ENCODE assay signal across 8 cellular contexts in genomic region chr22:38697055-38697980, GRCh38. TPM values are rescaled to one million over a fixed set of nuclear protein-coding genes. Genes with fewer than 3 reads are reported as not detected.
A peak's percentile ranks its signal among the peaks of the same experiment; 100 is the strongest.
DNase-seq lines count a peak whose midpoint lies in the region; ATAC-seq, FAIRE-seq and TF ChIP-seq lines count a peak whose summit lies in the region.

No MANE protein-coding gene starts in this region.

- TF ChIP-seq POLR2A in erythroblast (IDR thresholded peaks at IDR 0.05; ENCODE audit: low read length): peak; percentile 46

- WGBS in pancreas, 2 donors: 27 to 35% methylated on average over 10 of the region's 10 CpGs

- no peak overlapping the region for H2AFZ ChIP-seq in DND-41 (ENCODE audit: low read depth, low read length)

- peaks cover 54% of the 10 kb centered on the region for H3K4me1 ChIP-seq in DND-41 (ENCODE audit: insufficient read depth, low read length)
- H3K4me1 ChIP-seq in pancreas: peaks cover 32 to 39% (median 37%) of the 10 kb centered on the region in 3 donors

- H3K4me2 ChIP-seq in DND-41 (ENCODE audit: insufficient read depth, low read length): peak overlapping the region; percentile 90

- no peak for TF ChIP-seq CTCF in DND-41 (IDR thresholded peaks at IDR 0.05; ENCODE audit: borderline replicate concordance, extremely low read depth, low read length, poor library complexity, severe bottlenecking)
- no peak for TF ChIP-seq CTCF in pancreas (IDR thresholded peaks at IDR 0.05)

- peaks cover 18% of the 10 kb centered on the region; the same call in 1 of the 2 replicates for H4K20me1 ChIP-seq in DND-41 (ENCODE audit: insufficient read depth, low read length)

- intact Hi-C loops in pancreas (cut with DNase I): no loop called here

- FAIRE-seq in pancreas (lab: Jason Lieb, UNC): no peak

- H3K27me3 ChIP-seq in DND-41 (ENCODE audit: insufficient read depth, low read length, poor library complexity) (no peaks in the 10 kb centered on the region), pancreas (no peaks in the 10 kb centered on the region)

- H3K4me3 ChIP-seq in DND-41 (ENCODE audit: low read depth in 1 of 2, low read length in 2 of 2): peak overlapping the region in 1 of 2 experiments; percentile 80; a peak in 2 of 4 replicates
- H3K4me3 ChIP-seq in SK-N-MC: peak overlapping the region; percentile 98; the same call in 1 of the 2 replicates
- H3K4me3 ChIP-seq in pancreas: peak overlapping the region in 2 of 4 donors; percentile 4 to 6

- H3K36me3 ChIP-seq in DND-41 (ENCODE audit: insufficient read depth, low read length) (peaks cover 30% of the 10 kb centered on the region), SK-N-MC (ENCODE audit: insufficient read depth, low read length) (peaks cover 19% of the 10 kb centered on the region), pancreas (no peaks in the 10 kb centered on the region)

- no peak for DNase-seq in DND-41
- DNase-seq in SK-N-MC (ENCODE audit: low read depth, low spot score): no peak
- peak; percentile 87 to 93 for DNase-seq in erythroblast (lab: John Stamatoyannopoulos, UW)
- no peak for DNase-seq in pancreas
- DNase-seq in NCI-H2227 treated with DMSO at 0.1 percent for 48 hours (lab: John Stamatoyannopoulos, UW): no peak
- DNase-seq in activated gamma-delta T cell (lab: John Stamatoyannopoulos, UW): no peak

- no peak overlapping the region for H3K27ac ChIP-seq in DND-41 (ENCODE audit: low read length)
- peak overlapping the region; percentile 17; the same call in 1 of the 2 replicates for H3K27ac ChIP-seq in SK-N-MC
- peak overlapping the region in 3 of 4 donors; percentile 1 to 68 (median 58) for H3K27ac ChIP-seq in pancreas

- H3K9me3 ChIP-seq in DND-41 (ENCODE audit: insufficient read depth, low read length, severe bottlenecking): no peaks in the 10 kb centered on the region
- no peaks in the 10 kb centered on the region for H3K9me3 ChIP-seq in SK-N-MC (ENCODE audit: low read depth, low read length)
- H3K9me3 ChIP-seq in pancreas: no peaks in the 10 kb centered on the region

- H3K9ac ChIP-seq in DND-41 (ENCODE audit: low read depth, low read length): peak overlapping the region; percentile 10
- no peak overlapping the region for H3K9ac ChIP-seq in SK-N-MC (ENCODE audit: insufficient read length)

- peaks cover 85% of the 10 kb centered on the region for H3K79me2 ChIP-seq in DND-41 (ENCODE audit: insufficient read depth, low read length)

- ATAC-seq in DND-41 (ENCODE audit: insufficient read depth, low read depth): no peak
- peak in 1 of 4 donors; percentile 17 for ATAC-seq in pancreas
- no peak for ATAC-seq in GM18907 (IDR thresholded peaks at IDR 0.05; ENCODE audit: unreplicated experiment)
- no peak for ATAC-seq in HG03095 (IDR thresholded peaks at IDR 0.05; ENCODE audit: unreplicated experiment)

RNA-seq across cellular contexts. Expression of gene JOSD1, which starts 3.4 kb away (rescaled TPM):
- 10 to 100 TPM; 16.6 to 32.3 (median 22.2) TPM for total RNA-seq in pancreas
- 10 to 100 TPM; 10.9 to 16.8 TPM for polyA plus RNA-seq in pancreas

RNA-seq across cellular contexts. Expression of gene GTPBP1, which starts 8.4 kb away (rescaled TPM):
- total RNA-seq in pancreas: 10 to 100 TPM; 20.2 to 35.4 (median 28.3) TPM
- polyA plus RNA-seq in pancreas: 10 to 100 TPM; 14.7 to 36.0 TPM

RNA-seq across cellular contexts. Expression of gene TOMM22, which starts 15.6 kb away (rescaled TPM):
- total RNA-seq in pancreas: 10 to 100 TPM; 21.2 to 35.8 (median 30.9) TPM
- polyA plus RNA-seq in pancreas: 10 to 100 TPM; 11.6 to 18.6 TPM

RNA-seq across cellular contexts. Expression of gene CBY1, which starts 40.9 kb away (rescaled TPM):
- 10 to 100 TPM; 15.3 to 22.9 (median 17.2) TPM for total RNA-seq in pancreas
- 10 to 100 TPM; 36.3 to 37.1 TPM for polyA plus RNA-seq in pancreas

RNA-seq across cellular contexts. Expression of gene FAM227A, which starts 41.1 kb away (rescaled TPM):
- total RNA-seq in pancreas: 1 to 10 TPM in 2 of 6 donors, under 1 TPM in 4; 0.22 to 2.0 (median 0.59) TPM
- 1 to 10 TPM in 1 of 2 donors, under 1 TPM in 1; 0.77 to 1.4 TPM for polyA plus RNA-seq in pancreas

Comparison
In these comparisons a context has a peak if more than half of its experiments do, and no peak if none do; other contexts are left out.
1. DNase-seq: peak in erythroblast (2 of 2); none in DND-41 (single experiment), SK-N-MC (single experiment), pancreas (0 of 6), NCI-H2227 treated with DMSO at 0.1 percent for 48 hours (single experiment) and activated gamma-delta T cell (single experiment).